ENCODE assay signal across 8 cellular contexts in genomic region chr3:186570096-186570940, GRCh38. TPM values are rescaled to one million over a fixed set of nuclear protein-coding genes. Genes with fewer than 3 reads are reported as not detected.
DNase-seq lines count a peak whose midpoint lies in the region; ATAC-seq and TF ChIP-seq lines count a peak whose summit lies in the region.

Gene DNAJB11, plus strand, starts transcription at chr3:186570720. Its CDS starts 178 bp downstream, at chr3:186570898.

- peaks cover 52% of the 10 kb centered on the region for H3K79me2 ChIP-seq in KMS-11 (ENCODE audit: insufficient read depth, low read depth)

- peak; percentile 69 to 75 for TF ChIP-seq POLR2A in Peyer's patch (IDR thresholded peaks at IDR 0.05)

- H3K4me1 ChIP-seq in KMS-11 (ENCODE audit: low read depth, poor library complexity, severe bottlenecking) (peaks cover 45% of the 10 kb centered on the region), Peyer's patch (peaks cover 0 to 39% (median 2%) of the 10 kb centered on the region in 4 donors), esophagus (ENCODE audit: control insufficient read depth in 2 of 2, insufficient read depth in 2 of 2, low read length in 1 of 2) (peaks cover 0 to 4% of the 10 kb centered on the region in 2 donors), mucosa of stomach (ENCODE audit: control insufficient read depth, insufficient read depth, low read length) (peaks cover 13% of the 10 kb centered on the region)

- H3K4me2 ChIP-seq in KMS-11 = peak within 1 kb of the TSS; percentile 97

- H3K27me3 ChIP-seq in KMS-11 (ENCODE audit: insufficient read depth, low read depth) (no peaks in the 10 kb centered on the region), Peyer's patch (no peaks in the 10 kb centered on the region), esophagus (ENCODE audit: control insufficient read depth in 1 of 2, insufficient read depth in 2 of 2, low read length in 2 of 2) (no peaks in the 10 kb centered on the region), mucosa of stomach (ENCODE audit: control insufficient read depth, insufficient read depth, low read length) (no peaks in the 10 kb centered on the region)

- H3K9me3 ChIP-seq in Peyer's patch (no peaks in the 10 kb centered on the region), esophagus (ENCODE audit: control insufficient read depth in 2 of 2, insufficient read depth in 1 of 2, low read depth in 1 of 2, low read length in 1 of 2) (no peaks in the 10 kb centered on the region), mucosa of stomach (ENCODE audit: control insufficient read depth, low read length) (no peaks in the 10 kb centered on the region)

- peak; percentile 96 for DNase-seq in DMS53 treated with DMSO at 0.1 percent for 48 hours (lab: John Stamatoyannopoulos, UW; ENCODE audit: unreplicated experiment)
- peak; percentile 99 to 100 (median 99) for DNase-seq in Peyer's patch
- peak; percentile 95 to 98 for DNase-seq in activated T-cell treated with anti-CD3 and anti-CD28 coated beads, Interleukin-2, amount 50 U/mL, for 48 hours
- DNase-seq in stimulated activated CD8-positive, alpha-beta memory T cell treated with anti-CD3 and anti-CD28 coated beads, Interleukin-7, amount 100 ng/mL, for 1 hour (ENCODE audit: low read depth in 2 of 2) = peak; percentile 96

- peak; percentile 79 for ATAC-seq in GM21737 (IDR thresholded peaks at IDR 0.05; ENCODE audit: unreplicated experiment)

- H3K27ac ChIP-seq in KMS-11 = peak within 1 kb of the TSS; percentile 87
- H3K27ac ChIP-seq in Peyer's patch = peak within 1 kb of the TSS; percentile 93 to 98 (median 94)
- H3K27ac ChIP-seq in esophagus (ENCODE audit: low read depth in 2 of 2, low read length in 1 of 2) = peak within 1 kb of the TSS; percentile 90 to 96

- H3K36me3 ChIP-seq in KMS-11 (ENCODE audit: insufficient read depth) (peaks cover 7% of the 10 kb centered on the region; the same call in 1 of the 2 replicates), Peyer's patch (peaks cover 0 to 22% (median 0%) of the 10 kb centered on the region in 3 donors), esophagus (ENCODE audit: control insufficient read depth in 2 of 2, insufficient read depth in 2 of 2, low read length in 1 of 2) (no peaks in the 10 kb centered on the region), mucosa of stomach (ENCODE audit: control insufficient read depth, insufficient read depth, low read length) (no peaks in the 10 kb centered on the region)

- TF ChIP-seq CTCF in KMS-11 (conservative IDR thresholded peaks at IDR 0.05; ENCODE audit: low read depth, low read length) (no peak), Peyer's patch (IDR thresholded peaks at IDR 0.05) (no peak)

- WGBS in esophagus, 2 donors = 0% methylated on average over 59 of the region's 59 CpGs

- no peaks in the 10 kb centered on the region for H4K20me1 ChIP-seq in KMS-11 (ENCODE audit: insufficient read depth)

- peak within 1 kb of the TSS; percentile 69 for H2AFZ ChIP-seq in KMS-11 (ENCODE audit: low read depth)

- H3K4me3 ChIP-seq in KMS-11 (IDR thresholded peaks at IDR 0.05; ENCODE audit: insufficient read depth, low read depth, low read length) (peak within 1 kb of the TSS; percentile 87), Peyer's patch (peak within 1 kb of the TSS; percentile 84 to 97 (median 90)), esophagus (ENCODE audit: low read depth in 1 of 2, low read length in 2 of 2) (peak within 1 kb of the TSS; percentile 90 to 97), mucosa of stomach (ENCODE audit: low read length) (peak within 1 kb of the TSS; percentile 91)

- H3K9ac ChIP-seq in KMS-11 = peak within 1 kb of the TSS; percentile 97
- peak within 1 kb of the TSS; percentile 91 for H3K9ac ChIP-seq in mucosa of stomach (ENCODE audit: low read length)

RNA-seq across cellular contexts. Expression of gene DNAJB11, which starts in this region (rescaled TPM):
- 10 to 100 TPM; 16.5 to 61.3 (median 42.4) TPM for total RNA-seq in Peyer's patch
- 10 to 100 TPM; 30.7 to 43.4 TPM for polyA plus RNA-seq in esophagus

Comparison
In these comparisons a context has a peak if more than half of its experiments do, and no peak if none do; other contexts are left out.
1. Peak in every context shown above with its lines: DNase-seq, ATAC-seq, H3K4me3 ChIP-seq and H3K27ac ChIP-seq.